Comparison of ENCODE assay signal across 23 cellular contexts in genomic region chr7:102842284-102842683, GRCh38.
"Had no signal": no experiment of that assay in that cellular context is flagged by ENCODE, and none has a peak within 500 bp of the region (broad histone marks: within the 10 kb centered on the region; RNA-seq: fewer than 3 reads in every experiment).

No MANE protein-coding gene starts in this region.

- H3K36me3 ChIP-seq: heart right ventricle, left lung, neural progenitor cell, sigmoid colon, stomach, thyroid gland had no signal

- H3K4me2 ChIP-seq: neural progenitor cell had no signal

- H3K9ac ChIP-seq: neural progenitor cell had no signal

- H3K4me1 ChIP-seq: left lung, neural progenitor cell, sigmoid colon, thyroid gland had no signal

- H3K27ac ChIP-seq: heart right ventricle, left lung, neural progenitor cell, psoas muscle, sigmoid colon, stomach, thyroid gland had no signal

- H3K4me3 ChIP-seq: heart right ventricle, left lung, mucosa of descending colon, neural progenitor cell, psoas muscle, sigmoid colon, stomach, thyroid gland had no signal

- H3K9me3 ChIP-seq: heart right ventricle, left lung, mucosa of descending colon, psoas muscle, sigmoid colon, stomach, thyroid gland had no signal

- H3K27me3 ChIP-seq: heart right ventricle, left lung, neural progenitor cell, sigmoid colon, stomach, thyroid gland had no signal

- DNase-seq: cortex of kidney; effector memory CD8-positive, alpha-beta T cell; erythroblast; foreskin melanocyte; glutamatergic neuron; heart right ventricle; hippocampal formation; left cardiac atrium; left lung; mesenchymal stem cell; mucosa of descending colon; naive B cell; psoas muscle; right cardiac atrium; sigmoid colon; stimulated activated CD4-positive, alpha-beta T cell treated with anti-CD3 and anti-CD28 coated beads, Interleukin-2, amount 100 ng/mL, for 24 hours; stimulated activated CD4-positive, alpha-beta T cell treated with anti-CD3 and anti-CD28 coated beads, Interleukin-4, amount 100 ng/mL, for 24 hours; stimulated activated naive CD4-positive, alpha-beta T cell treated with Interleukin-2 at 50 U/mL for 16 hours; stomach; thyroid gland had no signal

- H2AFZ ChIP-seq: neural progenitor cell had no signal

- ATAC-seq: effector memory CD8-positive, alpha-beta T cell; heart right ventricle; left cardiac atrium; left lung; mucosa of descending colon; natural killer cell treated with Interleukin-12 subunit alpha and Interleukin-12 subunit beta and Interleukin-15 and Interleukin-18, amount 100 ng/mL, for 72 hours; psoas muscle; right cardiac atrium; stimulated activated effector memory CD8-positive, alpha-beta T cell treated with anti-CD3 and anti-CD28 coated beads, Interleukin-12 subunit alpha, Interleukin-12 subunit beta, amount 100 ng/mL, for 72 hours had no signal
